25 cellular contexts compared by ENCODE assay signal in the genomic region with DNA sequence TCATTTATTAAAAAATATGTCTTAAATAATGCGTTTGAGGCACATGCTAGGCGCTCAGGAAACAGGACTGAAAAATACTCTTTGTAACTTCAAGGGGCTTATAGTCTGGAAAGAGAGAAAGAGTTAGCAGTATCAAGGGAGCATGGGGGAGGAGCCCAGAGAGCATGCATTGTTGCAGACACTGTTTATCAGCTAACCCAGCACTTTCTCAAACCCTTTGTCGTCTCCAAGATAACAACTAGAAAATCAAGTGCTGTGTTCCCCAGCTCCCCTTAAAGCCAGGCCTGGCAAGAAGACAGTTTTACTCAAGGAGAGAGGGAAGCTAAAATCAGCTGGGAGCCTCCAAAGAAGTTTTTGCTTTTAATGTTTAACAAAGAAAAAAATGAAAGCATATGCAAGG.
"Had no signal": no experiment of that assay in that cellular context is flagged by ENCODE, and none has a peak within 500 bp of the region (broad histone marks: within the 10 kb centered on the region; RNA-seq: fewer than 3 reads in every experiment).

No MANE protein-coding gene starts in this region.

- DNase-seq: cortex of kidney; effector memory CD8-positive, alpha-beta T cell; foreskin fibroblast; gastrocnemius medialis; head of caudate nucleus; left ventricle myocardium superior; lower lobe of right lung; mucosa of descending colon; naive thymus-derived CD4-positive, alpha-beta T cell; nucleus accumbens; stimulated activated CD4-positive, alpha-beta T cell treated with anti-CD3 and anti-CD28 coated beads, Interleukin-12 subunit alpha, Interleukin-12 subunit beta, amount 100 ng/mL, for 4 hours; stimulated activated CD4-positive, alpha-beta T cell treated with anti-CD3 and anti-CD28 coated beads, Interleukin-1b, Interleukin-23, amount 100 ng/mL, for 48 hours; stimulated activated CD4-positive, alpha-beta T cell treated with anti-CD3 and anti-CD28 coated beads, Interleukin-4, amount 100 ng/mL, for 1 hour; stimulated activated CD8-positive, alpha-beta memory T cell treated with anti-CD3 and anti-CD28 coated beads, Interleukin-4, amount 100 ng/mL, for 48 hours; stimulated activated naive CD4-positive, alpha-beta T cell treated with Interleukin-2 at 50 U/mL for 16 hours; stomach; thyroid gland; trophoblast cell had no signal

- H3K9me3 ChIP-seq: gastrocnemius medialis, lower lobe of right lung, mucosa of descending colon, prostate gland, right atrium auricular region, stomach, thyroid gland, vagina had no signal

- H3K4me1 ChIP-seq: gastrocnemius medialis, lower lobe of right lung, prostate gland, right atrium auricular region had no signal

- H3K4me3 Mint-ChIP-seq: effector memory CD8-positive, alpha-beta T cell; naive thymus-derived CD4-positive, alpha-beta T cell; nephron had no signal

- H3K4me1 Mint-ChIP-seq: nephron had no signal

- H3K4me3 ChIP-seq: gastrocnemius medialis, lower lobe of right lung, mucosa of descending colon, prostate gland, right atrium auricular region, smooth muscle cell, stomach, thyroid gland, vagina had no signal

- H3K27ac ChIP-seq: gastrocnemius medialis, lower lobe of right lung, prostate gland, right atrium auricular region, stomach, thyroid gland, vagina had no signal

- ATAC-seq: effector memory CD8-positive, alpha-beta T cell; esophagus mucosa; gastrocnemius medialis; left ventricle myocardium superior; lower lobe of right lung; mucosa of descending colon; naive thymus-derived CD4-positive, alpha-beta T cell; sciatic nerve had no signal

- H3K27me3 ChIP-seq: gastrocnemius medialis, right atrium auricular region, stomach, thyroid gland, vagina had no signal

- H3K36me3 Mint-ChIP-seq: naive thymus-derived CD4-positive, alpha-beta T cell had no signal

- H3K27ac Mint-ChIP-seq: effector memory CD8-positive, alpha-beta T cell; nephron had no signal

- H3K27me3 Mint-ChIP-seq: effector memory CD8-positive, alpha-beta T cell had no signal

- H3K9me3 Mint-ChIP-seq: effector memory CD8-positive, alpha-beta T cell; naive thymus-derived CD4-positive, alpha-beta T cell; nephron had no signal

- H3K36me3 ChIP-seq: gastrocnemius medialis, lower lobe of right lung, prostate gland, right atrium auricular region, stomach, thyroid gland, vagina had no signal
